1 cellular context compared by ENCODE assay signal in the genomic region with DNA sequence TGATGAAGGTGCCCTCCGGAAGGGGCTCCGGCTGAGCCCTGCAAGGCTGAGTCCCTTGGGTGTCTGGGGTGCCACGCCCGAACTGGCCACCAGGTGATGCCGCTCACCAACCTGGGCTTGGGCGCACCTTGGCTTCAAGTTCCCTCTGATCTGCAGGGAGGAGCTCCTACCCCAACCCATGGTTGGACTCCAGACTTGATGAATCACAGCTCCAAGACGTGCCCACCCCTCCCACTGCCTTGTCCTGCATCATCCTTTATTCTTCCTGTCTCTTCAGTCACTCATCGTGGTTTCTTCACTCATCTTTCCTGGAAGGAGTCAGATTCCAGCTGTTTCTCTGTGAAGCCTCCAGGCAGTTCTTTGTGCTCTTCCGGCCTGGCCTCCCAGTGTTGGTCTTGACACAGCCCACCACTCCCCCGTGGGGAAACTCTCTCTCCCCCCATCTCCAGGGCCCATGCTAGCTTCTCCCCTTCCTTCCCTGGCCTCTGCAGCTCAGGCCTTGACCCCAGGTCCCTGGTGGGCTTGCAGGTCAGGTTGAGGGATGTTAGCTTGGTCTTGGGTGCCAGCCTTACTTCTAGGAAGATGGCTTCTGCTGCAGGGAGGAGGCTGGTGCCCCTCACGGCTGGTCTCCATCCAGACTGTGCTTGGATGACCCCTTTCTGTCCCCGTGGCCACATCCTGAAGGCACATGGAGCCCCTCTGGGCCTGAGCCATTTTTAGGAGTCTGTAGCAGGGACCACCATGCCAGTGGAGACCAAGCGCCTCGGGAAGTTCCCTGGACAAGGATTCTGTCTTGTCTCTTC.
TF ChIP-seq lines count a peak whose summit lies in the region.

No MANE protein-coding gene starts in this region.

TF ChIP-seq in HepG2, 621 proteins besides CTCF, POLR2A, EP300 and RAD21 (continued from another document and continues in another):
- TF ChIP-seq BCLAF1 (IDR thresholded peaks at IDR 0.05) (no peak), SRF (IDR thresholded peaks at IDR 0.05; ENCODE audit: low read depth, low read length) (no peak), ARID3A (IDR thresholded peaks at IDR 0.05; ENCODE audit: low read depth, low read length) (no peak), ZNF232 (CRISPR knock-in tag; IDR thresholded peaks at IDR 0.05; ENCODE audit: borderline replicate concordance) (no peak), HNRNPLL (IDR thresholded peaks at IDR 0.05; ENCODE audit: low read depth, low read length, poor library complexity, severe bottlenecking) (peak; percentile 24), PCBP1 (IDR thresholded peaks at IDR 0.05; ENCODE audit: borderline replicate concordance, low read depth, low read length) (no peak), ZNF740 (CRISPR knock-in tag; IDR thresholded peaks at IDR 0.05) (no peak), ZNF225 (CRISPR knock-in tag; IDR thresholded peaks at IDR 0.05) (no peak), ZNF513 (CRISPR knock-in tag; conservative IDR thresholded peaks at IDR 0.05) (0 out of 2 replicates have a peak, but pooled peaks have one; percentile 39), GLMP (CRISPR knock-in tag; IDR thresholded peaks at IDR 0.05; ENCODE audit: borderline replicate concordance) (no peak), ZNF792 (CRISPR knock-in tag; IDR thresholded peaks at IDR 0.05) (no peak), ZNF768 (CRISPR knock-in tag; IDR thresholded peaks at IDR 0.05) (no peak), FOXC1 (CRISPR knock-in tag; IDR thresholded peaks at IDR 0.05; ENCODE audit: borderline replicate concordance) (no peak), DR1 (CRISPR knock-in tag; IDR thresholded peaks at IDR 0.05) (no peak), RORA (CRISPR knock-in tag; IDR thresholded peaks at IDR 0.05) (no peak), E2F1 (CRISPR knock-in tag; IDR thresholded peaks at IDR 0.05) (no peak), ZNF672 (CRISPR knock-in tag; IDR thresholded peaks at IDR 0.05) (no peak), TGIF2 (CRISPR knock-in tag; IDR thresholded peaks at IDR 0.05) (no peak), ZUFSP (CRISPR knock-in tag; IDR thresholded peaks at IDR 0.05; ENCODE audit: borderline replicate concordance) (no peak), HIVEP1 (CRISPR knock-in tag; IDR thresholded peaks at IDR 0.05) (no peak), ZNF337 (CRISPR knock-in tag; IDR thresholded peaks at IDR 0.05; ENCODE audit: borderline replicate concordance, low read depth) (no peak), PHF8 (CRISPR knock-in tag; IDR thresholded peaks at IDR 0.05) (no peak), ZKSCAN1 (IDR thresholded peaks at IDR 0.05; ENCODE audit: low read length) (no peak), ZFP1 (CRISPR knock-in tag; IDR thresholded peaks at IDR 0.05) (no peak), MNT (IDR thresholded peaks at IDR 0.05) (peak; percentile 51), ZNF782 (CRISPR knock-in tag; IDR thresholded peaks at IDR 0.05; ENCODE audit: borderline replicate concordance) (no peak), SATB2 (CRISPR knock-in tag; IDR thresholded peaks at IDR 0.05) (no peak), ZC3H13 (CRISPR knock-in tag; IDR thresholded peaks at IDR 0.05) (no peak), SALL1 (CRISPR knock-in tag; IDR thresholded peaks at IDR 0.05) (peak; percentile 26; the same call in 1 of the 2 replicates), PCBP2 (optimal IDR thresholded peaks at IDR 0.05; ENCODE audit: low read depth, low read length, poor library complexity, severe bottlenecking) (no peak), ZNF703 (CRISPR knock-in tag; IDR thresholded peaks at IDR 0.05; ENCODE audit: borderline replicate concordance) (no peak), NBN (conservative IDR thresholded peaks at IDR 0.05) (no peak), SNAPC5 (CRISPR knock-in tag; IDR thresholded peaks at IDR 0.05; ENCODE audit: borderline replicate concordance) (no peak), ZBED4 (CRISPR knock-in tag; IDR thresholded peaks at IDR 0.05; ENCODE audit: borderline replicate concordance) (no peak)
- TF ChIP-seq, protein P1, sequence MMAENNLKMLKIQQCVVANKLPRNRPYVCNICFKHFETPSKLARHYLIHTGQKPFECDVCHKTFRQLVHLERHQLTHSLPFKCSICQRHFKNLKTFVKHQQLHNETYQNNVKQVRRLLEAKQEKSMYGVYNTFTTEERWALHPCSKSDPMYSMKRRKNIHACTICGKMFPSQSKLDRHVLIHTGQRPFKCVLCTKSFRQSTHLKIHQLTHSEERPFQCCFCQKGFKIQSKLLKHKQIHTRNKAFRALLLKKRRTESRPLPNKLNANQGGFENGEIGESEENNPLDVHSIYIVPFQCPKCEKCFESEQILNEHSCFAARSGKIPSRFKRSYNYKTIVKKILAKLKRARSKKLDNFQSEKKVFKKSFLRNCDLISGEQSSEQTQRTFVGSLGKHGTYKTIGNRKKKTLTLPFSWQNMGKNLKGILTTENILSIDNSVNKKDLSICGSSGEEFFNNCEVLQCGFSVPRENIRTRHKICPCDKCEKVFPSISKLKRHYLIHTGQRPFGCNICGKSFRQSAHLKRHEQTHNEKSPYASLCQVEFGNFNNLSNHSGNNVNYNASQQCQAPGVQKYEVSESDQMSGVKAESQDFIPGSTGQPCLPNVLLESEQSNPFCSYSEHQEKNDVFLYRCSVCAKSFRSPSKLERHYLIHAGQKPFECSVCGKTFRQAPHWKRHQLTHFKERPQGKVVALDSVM (CRISPR knock-in tag; IDR thresholded peaks at IDR 0.05): no peak
